ENCODE assay signal across 9 cellular contexts in the genomic region with DNA sequence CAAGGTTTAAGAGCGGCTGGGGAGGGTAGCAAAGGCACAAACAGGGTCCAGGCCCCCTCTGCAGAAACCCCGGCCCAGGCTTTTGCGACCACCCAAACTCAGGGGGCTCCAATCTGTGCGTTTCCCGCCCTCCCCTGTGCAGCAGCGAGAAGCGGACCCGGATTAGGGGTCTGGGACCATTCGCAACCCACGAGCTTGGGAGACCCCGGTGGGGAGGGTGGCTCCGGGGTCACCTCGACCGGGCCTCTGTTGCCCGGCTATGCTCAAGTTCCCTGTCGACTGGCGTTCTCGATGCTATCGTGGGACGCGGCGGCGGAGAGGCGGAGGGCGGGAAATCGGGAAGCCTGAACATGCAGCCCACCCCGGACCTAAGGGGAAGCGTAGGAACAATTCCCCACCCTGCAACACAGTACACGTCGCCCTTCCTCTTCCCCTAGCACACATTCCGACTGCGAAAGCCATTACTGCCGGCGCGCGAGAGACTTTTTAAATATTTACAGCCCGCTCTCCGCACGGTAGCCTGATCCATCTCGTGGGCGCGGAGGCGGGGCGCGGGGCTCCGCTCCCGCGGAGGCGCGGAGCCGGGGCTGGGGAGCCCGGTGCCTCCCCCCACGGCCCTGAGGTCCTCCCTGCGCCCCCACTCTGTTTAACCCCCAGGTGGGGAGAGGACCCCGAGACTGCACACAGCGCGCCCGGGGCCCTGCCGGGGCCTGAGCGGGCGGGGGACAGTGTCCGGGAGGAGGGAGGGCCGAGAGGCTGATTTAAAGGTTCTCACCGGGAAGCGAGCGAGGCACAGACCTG. TPM values are rescaled to one million over a fixed set of nuclear protein-coding genes. Genes with fewer than 3 reads are reported as not detected.
DNase-seq lines count a peak whose midpoint lies in the region; ATAC-seq and TF ChIP-seq lines count a peak whose summit lies in the region.
"Had no signal": no experiment of that assay in that cellular context is flagged by ENCODE, and none has a peak within 500 bp of the region (broad histone marks: within the 10 kb centered on the region; RNA-seq: fewer than 3 reads in every experiment).

No MANE protein-coding gene starts in this region.

- H3K9me3 ChIP-seq in gastrocnemius medialis: no peaks in the 10 kb centered on the region

- H3K4me3 ChIP-seq in GM23338 (peak overlapping the region; percentile 58), WI38 (ENCODE audit: low read depth, low read length) (peak overlapping the region; percentile 32), gastrocnemius medialis (peak overlapping the region; percentile 55 to 66 (median 58))

- H2AFZ ChIP-seq in GM23338: no peak overlapping the region

- H3K27me3 Mint-ChIP-seq in GM23338 (ENCODE audit: insufficient read depth, low read depth, poor library complexity): peaks cover 54% of the 10 kb centered on the region

- H3K79me2 ChIP-seq in GM23338 (replicated peaks; ENCODE audit: insufficient read depth): no peaks in the 10 kb centered on the region; the same call in none of the 2 replicates

- no peak for TF ChIP-seq POLR2A in gastrocnemius medialis (IDR thresholded peaks at IDR 0.05)

- H3K4me1 Mint-ChIP-seq in GM23338: peaks cover 64% of the 10 kb centered on the region

- no peaks in the 10 kb centered on the region for H3K9me3 Mint-ChIP-seq in GM23338

- no peak overlapping the region for H3K27ac ChIP-seq in GM23338 (ENCODE audit: low read depth)
- H3K27ac ChIP-seq in gastrocnemius medialis: peak overlapping the region; percentile 43 to 65 (median 54)
- H3K27ac ChIP-seq: epithelial cell of prostate had no signal

- H3K27me3 ChIP-seq in GM23338 (ENCODE audit: insufficient read depth): peaks cover 63% of the 10 kb centered on the region
- H3K27me3 ChIP-seq in gastrocnemius medialis: peaks cover 0 to 21% (median 18%) of the 10 kb centered on the region in 3 donors

- no peak for DNase-seq in GM23338 (ENCODE audit: low spot score)
- no peak for DNase-seq in left ventricle myocardium superior
- DNase-seq in gastrocnemius medialis: no peak
- DNase-seq in G401 (ENCODE audit: low spot score): no peak
- DNase-seq in KG1 (lab: John Stamatoyannopoulos, UW): no peak
- DNase-seq in NCI-H1694 (lab: John Stamatoyannopoulos, UW): no peak

- H3K9me2 ChIP-seq in GM23338 (ENCODE audit: insufficient read depth): no peaks in the 10 kb centered on the region

- peaks cover 15% of the 10 kb centered on the region; the same call in 1 of the 3 replicates for H3K36me3 Mint-ChIP-seq in GM23338 (ENCODE audit: low read depth)

- no peak for ATAC-seq in GM23338
- ATAC-seq in left ventricle myocardium superior: peak; percentile 30
- ATAC-seq in gastrocnemius medialis: peak; percentile 40 to 51
- ATAC-seq in GM18873 (IDR thresholded peaks at IDR 0.05; ENCODE audit: low FRiP score, unreplicated experiment): no peak

- H3K27ac Mint-ChIP-seq in GM23338: no peak overlapping the region

- TF ChIP-seq CTCF in GM23338 (conservative IDR thresholded peaks at IDR 0.05; ENCODE audit: low read depth in 2 of 2) (no peak), WI38 (IDR thresholded peaks at IDR 0.05; ENCODE audit: low read depth, low read length) (no peak), gastrocnemius medialis (IDR thresholded peaks at IDR 0.05 in 4 of 5, conservative IDR thresholded peaks at IDR 0.05 in 1 of 5) (no peak)

- no peaks in the 10 kb centered on the region for H3F3A ChIP-seq in GM23338 (replicated peaks; ENCODE audit: low read depth)

- peak overlapping the region; percentile 78 for H3K4me3 Mint-ChIP-seq in GM23338

- in situ Hi-C loops in gastrocnemius medialis (cut with MboI; ENCODE audit: low sequenced_read_pairs in 4 of 4): loop anchor here in 1 of 4 donors (10.0 kb wide), 1 partner anchor 51 kb away; a partner anchor contains a TSS
- in situ Hi-C loops in G401 (cut with HindIII; ENCODE audit: low sequenced_read_pairs): no loop called here

- peaks cover 34% of the 10 kb centered on the region for H3K4me1 ChIP-seq in GM23338 (ENCODE audit: insufficient read depth)
- peaks cover 0 to 17% of the 10 kb centered on the region in 2 donors for H3K4me1 ChIP-seq in gastrocnemius medialis

- H3K4me2 ChIP-seq in GM23338: peak overlapping the region; percentile 82

- intact Hi-C loops in left ventricle myocardium superior (cut with micrococcal nuclease): no loop called here
- intact Hi-C loops in gastrocnemius medialis (cut with DNase I; ENCODE audit: low total_unique reads): no loop called here

- no peaks in the 10 kb centered on the region for H4K20me1 ChIP-seq in GM23338 (replicated peaks; ENCODE audit: insufficient read depth)

- H3K36me3 ChIP-seq in GM23338 (ENCODE audit: insufficient read depth) (no peaks in the 10 kb centered on the region), gastrocnemius medialis (no peaks in the 10 kb centered on the region)

TF ChIP-seq in GM23338, 12 proteins besides CTCF, POLR2A, EP300 and RAD21:
- no peak for TF ChIP-seq EZH2phosphoT487 (IDR thresholded peaks at IDR 0.05; ENCODE audit: unreplicated experiment)
- TF ChIP-seq, protein P1, sequence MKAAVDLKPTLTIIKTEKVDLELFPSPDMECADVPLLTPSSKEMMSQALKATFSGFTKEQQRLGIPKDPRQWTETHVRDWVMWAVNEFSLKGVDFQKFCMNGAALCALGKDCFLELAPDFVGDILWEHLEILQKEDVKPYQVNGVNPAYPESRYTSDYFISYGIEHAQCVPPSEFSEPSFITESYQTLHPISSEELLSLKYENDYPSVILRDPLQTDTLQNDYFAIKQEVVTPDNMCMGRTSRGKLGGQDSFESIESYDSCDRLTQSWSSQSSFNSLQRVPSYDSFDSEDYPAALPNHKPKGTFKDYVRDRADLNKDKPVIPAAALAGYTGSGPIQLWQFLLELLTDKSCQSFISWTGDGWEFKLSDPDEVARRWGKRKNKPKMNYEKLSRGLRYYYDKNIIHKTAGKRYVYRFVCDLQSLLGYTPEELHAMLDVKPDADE (IDR thresholded peaks at IDR 0.05): no peak
- TF ChIP-seq ZNF331 (CRISPR knock-in tag; IDR thresholded peaks at IDR 0.05; ENCODE audit: low read depth): no peak

RNA-seq across cellular contexts. Expression of a gene that starts 48.1 kb away (rescaled TPM):
- total RNA-seq in GM23338 (2014; rRNA removed; shearing (Covaris generic)): 60.8 TPM in 2 replicates
- 25.5 and 25.8 TPM in 2 replicates for polyA plus RNA-seq in GM23338 (2016; fragmentation: Nextera tagmentation; extraction: Ambion mirVana)
- total RNA-seq in left ventricle myocardium superior (16.4 TPM), gastrocnemius medialis (10 to 100 TPM in 3 of 4 donors, 1 to 10 TPM in 1; 6.5 to 43.8 (median 18.4) TPM)
- total RNA-seq in G401 (2014; rRNA removed; shearing (Covaris generic)): 21.3 and 28.8 TPM in 2 replicates

Comparison
In these comparisons a context has a peak if more than half of its experiments do, and no peak if none do; other contexts are left out.
1. ATAC-seq: peak in left ventricle myocardium superior (single experiment) and gastrocnemius medialis (2 of 2); none in GM23338 (single experiment) and GM18873 (single experiment).
2. Peak in every context shown above with its lines, with median percentiles within 50 percentile points of each other: H3K4me3 ChIP-seq.